ENCODE assay signal across 17 cellular contexts in genomic region chr15:72778796-72779195, GRCh38. TPM values are rescaled to one million over a fixed set of nuclear protein-coding genes. Genes with fewer than 3 reads are reported as not detected.
DNase-seq lines count a peak whose midpoint lies in the region; ATAC-seq, FAIRE-seq and TF ChIP-seq lines count a peak whose summit lies in the region.
"Had no signal": no experiment of that assay in that cellular context is flagged by ENCODE, and none has a peak within 500 bp of the region (broad histone marks: within the 10 kb centered on the region; RNA-seq: fewer than 3 reads in every experiment).

No MANE protein-coding gene starts in this region.

- intact Hi-C loops in CD14-positive monocyte (cut with micrococcal nuclease) = no loop called here

- H3K27me3 ChIP-seq in astrocyte (ENCODE audit: insufficient read depth, low read length) = no peaks in the 10 kb centered on the region
- H3K27me3 ChIP-seq: MG63 had no signal

- CTCF ChIA-PET in HEK293 (lab: Yijun Ruan, JAX) = interaction anchor here (0.6 to 1.0 kb wide), 2 partner anchors 37 to 302 kb away, joined by 3 read pairs; no protein-coding TSS in a partner anchor

- H3K27ac Mint-ChIP-seq in CD14-positive monocyte (peak overlapping the region in 5 of 7 donors; percentile 8 to 75 (median 37)), astrocyte (ENCODE audit: unreplicated experiment) (peak overlapping the region; percentile 37), neural crest cell (ENCODE audit: unreplicated experiment) (no peak overlapping the region)
- H3K27ac Mint-ChIP-seq: GM23338 had no signal

- no peak overlapping the region for H3K4me2 ChIP-seq in astrocyte (ENCODE audit: low read length)
- H3K4me2 ChIP-seq: GM23338, SK-N-SH had no signal

- H3K4me3 Mint-ChIP-seq in CD14-positive monocyte (no peak overlapping the region), astrocyte (ENCODE audit: unreplicated experiment) (no peak overlapping the region), neural crest cell (peak overlapping the region; percentile 56)
- H3K4me3 Mint-ChIP-seq: GM23338 had no signal

- H3K27ac ChIP-seq in HEK293 (ENCODE audit: extremely low read depth, low read depth, low read length) (no peak overlapping the region), astrocyte (ENCODE audit: low read depth, low read length) (no peak overlapping the region)

- H3K4me1 ChIP-seq in HEK293 (ENCODE audit: control insufficient read depth, insufficient read depth, low read length) (no peaks in the 10 kb centered on the region), astrocyte (ENCODE audit: insufficient read depth, low read length) (peaks cover 8% of the 10 kb centered on the region)

- POLR2A ChIA-PET in HEK293 (lab: Yijun Ruan, JAX) = interaction anchor here (0.6 to 0.7 kb wide), 2 partner anchors 50 to 142 kb away, joined by 3 to 4 read pairs; no protein-coding TSS in a partner anchor

- no peak for TF ChIP-seq CTCF in CD14-positive monocyte (IDR thresholded peaks at IDR 0.05)
- TF ChIP-seq CTCF in HEK293 (tag by site-specific recombination; IDR thresholded peaks at IDR 0.05) = no peak
- no peak for TF ChIP-seq CTCF in astrocyte (IDR thresholded peaks at IDR 0.05; ENCODE audit: insufficient read depth, low read depth, low read length)
- TF ChIP-seq CTCF in neural crest cell (conservative IDR thresholded peaks at IDR 0.05) = no peak

- H3K9me3 Mint-ChIP-seq in CD14-positive monocyte (no peaks in the 10 kb centered on the region), astrocyte (ENCODE audit: unreplicated experiment) (no peaks in the 10 kb centered on the region), neural crest cell (no peaks in the 10 kb centered on the region)
- H3K9me3 Mint-ChIP-seq: GM23338 had no signal

- no peaks in the 10 kb centered on the region for H3K9me3 ChIP-seq in HEK293 (ENCODE audit: control insufficient read depth, insufficient read depth, low read depth, low read length)
- H3K9me3 ChIP-seq in astrocyte (ENCODE audit: insufficient read depth, low read depth, low read length) = no peaks in the 10 kb centered on the region
- H3K9me3 ChIP-seq: MG63, SK-N-SH had no signal

- FAIRE-seq in astrocyte (lab: Jason Lieb, UNC) = no peak

- H3K27me3 Mint-ChIP-seq in CD14-positive monocyte (ENCODE audit: low read depth in 3 of 3) = peaks cover 0 to 2% (median 1%) of the 10 kb centered on the region in 3 donors
- no peaks in the 10 kb centered on the region for H3K27me3 Mint-ChIP-seq in astrocyte (ENCODE audit: low read depth, unreplicated experiment)
- no peaks in the 10 kb centered on the region for H3K27me3 Mint-ChIP-seq in neural crest cell (ENCODE audit: low read depth)

- DNase-seq in CD14-positive monocyte (ENCODE audit: low spot score) = no peak
- DNase-seq in astrocyte (ENCODE audit: low read depth) = peak; percentile 45
- DNase-seq in neural crest cell (ENCODE audit: low read depth, low spot score) = no peak
- no peak for DNase-seq in nucleus accumbens (lab: John Stamatoyannopoulos, UW)
- DNase-seq: DMS53, KG1, MG63, NCI-H1105 treated with DMSO at 0.1 percent for 48 hours, NCI-H187, NCI-H345, NCI-H526, SHP77, SK-N-SH had no signal

- ATAC-seq in GM21576 (IDR thresholded peaks at IDR 0.05; ENCODE audit: unreplicated experiment) = no peak
- ATAC-seq in GM19351 (IDR thresholded peaks at IDR 0.05; ENCODE audit: unreplicated experiment) = no peak
- ATAC-seq: GM23338 had no signal

- H3K36me3 ChIP-seq in HEK293 (ENCODE audit: control insufficient read depth in 2 of 2, insufficient read depth in 1 of 2, low read length in 2 of 2) (peaks cover 11 to 46% of the 10 kb centered on the region in 2 experiments; a peak in 2 of 3 replicates), astrocyte (ENCODE audit: insufficient read depth, low read length) (peaks cover 9% of the 10 kb centered on the region)

- no peak overlapping the region for H3K9ac ChIP-seq in astrocyte (ENCODE audit: low read length)
- H3K9ac ChIP-seq: SK-N-SH had no signal

- H3K4me1 Mint-ChIP-seq in CD14-positive monocyte = peaks cover 71% of the 10 kb centered on the region
- peaks cover 15% of the 10 kb centered on the region for H3K4me1 Mint-ChIP-seq in astrocyte (ENCODE audit: low read depth, unreplicated experiment)
- H3K4me1 Mint-ChIP-seq in neural crest cell = peaks cover 18% of the 10 kb centered on the region

- H2AFZ ChIP-seq in astrocyte (ENCODE audit: low read depth, low read length) = no peak overlapping the region
- H2AFZ ChIP-seq: GM23338 had no signal

- H3K4me3 ChIP-seq in HEK293 (ENCODE audit: low read depth, low read length) = no peak overlapping the region
- no peak overlapping the region for H3K4me3 ChIP-seq in astrocyte (ENCODE audit: insufficient read depth, low read depth, low read length)
- H3K4me3 ChIP-seq: GM23338, MG63 had no signal

- peaks cover 86% of the 10 kb centered on the region for H3K79me2 ChIP-seq in astrocyte (ENCODE audit: insufficient read depth, low read length)

- H3K36me3 Mint-ChIP-seq in CD14-positive monocyte (peaks cover 51 to 59% of the 10 kb centered on the region in 2 donors), astrocyte (ENCODE audit: low read depth, unreplicated experiment) (peaks cover 3% of the 10 kb centered on the region), neural crest cell (ENCODE audit: low read depth) (no peaks in the 10 kb centered on the region)

- peaks cover 62% of the 10 kb centered on the region for H4K20me1 ChIP-seq in astrocyte (ENCODE audit: insufficient read depth, low read length)

TF ChIP-seq in HEK293, 187 proteins besides CTCF, POLR2A, EP300 and RAD21:
- TF ChIP-seq ZNF561 (tag by site-specific recombination; IDR thresholded peaks at IDR 0.05; ENCODE audit: borderline replicate concordance) = no peak
- peak; percentile 34; the same call in 1 of the 2 replicates for TF ChIP-seq EGR2 (tag by site-specific recombination; IDR thresholded peaks at IDR 0.05; ENCODE audit: low read depth)
- no peak for TF ChIP-seq ZNF571 (tag by site-specific recombination; IDR thresholded peaks at IDR 0.05)
- TF ChIP-seq ZSCAN23 (tag by site-specific recombination; IDR thresholded peaks at IDR 0.05) = no peak

RNA-seq across cellular contexts. Expression of gene ADPGK, which starts 4.8 kb away (rescaled TPM):
- polyA plus RNA-seq in CD14-positive monocyte = 100 to 1,000 TPM; 138 to 152 TPM
- total RNA-seq in astrocyte (67.3 and 72.1 TPM in 2 replicates), neural crest cell (39.7 and 41.8 TPM in 2 replicates)
